ENCODE assay signal across 1 cellular context in genomic region chr1:19313636-19313959, GRCh38.
TF ChIP-seq lines count a peak whose summit lies in the region.

No MANE protein-coding gene starts in this region.

TF ChIP-seq in SK-N-SH, 30 proteins besides CTCF, POLR2A, EP300 and RAD21 (continued from another document):
- TF ChIP-seq, protein P1, sequence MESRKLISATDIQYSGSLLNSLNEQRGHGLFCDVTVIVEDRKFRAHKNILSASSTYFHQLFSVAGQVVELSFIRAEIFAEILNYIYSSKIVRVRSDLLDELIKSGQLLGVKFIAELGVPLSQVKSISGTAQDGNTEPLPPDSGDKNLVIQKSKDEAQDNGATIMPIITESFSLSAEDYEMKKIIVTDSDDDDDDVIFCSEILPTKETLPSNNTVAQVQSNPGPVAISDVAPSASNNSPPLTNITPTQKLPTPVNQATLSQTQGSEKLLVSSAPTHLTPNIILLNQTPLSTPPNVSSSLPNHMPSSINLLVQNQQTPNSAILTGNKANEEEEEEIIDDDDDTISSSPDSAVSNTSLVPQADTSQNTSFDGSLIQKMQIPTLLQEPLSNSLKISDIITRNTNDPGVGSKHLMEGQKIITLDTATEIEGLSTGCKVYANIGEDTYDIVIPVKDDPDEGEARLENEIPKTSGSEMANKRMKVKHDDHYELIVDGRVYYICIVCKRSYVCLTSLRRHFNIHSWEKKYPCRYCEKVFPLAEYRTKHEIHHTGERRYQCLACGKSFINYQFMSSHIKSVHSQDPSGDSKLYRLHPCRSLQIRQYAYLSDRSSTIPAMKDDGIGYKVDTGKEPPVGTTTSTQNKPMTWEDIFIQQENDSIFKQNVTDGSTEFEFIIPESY (IDR thresholded peaks at IDR 0.05; ENCODE audit: borderline replicate concordance, low read depth): no peak
- no peak for TF ChIP-seq FOXM1 (IDR thresholded peaks at IDR 0.05; ENCODE audit: low read depth)
- TF ChIP-seq PBX3 (IDR thresholded peaks at IDR 0.05): no peak
- no peak for TF ChIP-seq TEAD4 (IDR thresholded peaks at IDR 0.05; ENCODE audit: borderline replicate concordance, insufficient read depth)
- TF ChIP-seq FOSL2 (IDR thresholded peaks at IDR 0.05; ENCODE audit: borderline replicate concordance, low read depth): no peak
- TF ChIP-seq, protein P2, sequence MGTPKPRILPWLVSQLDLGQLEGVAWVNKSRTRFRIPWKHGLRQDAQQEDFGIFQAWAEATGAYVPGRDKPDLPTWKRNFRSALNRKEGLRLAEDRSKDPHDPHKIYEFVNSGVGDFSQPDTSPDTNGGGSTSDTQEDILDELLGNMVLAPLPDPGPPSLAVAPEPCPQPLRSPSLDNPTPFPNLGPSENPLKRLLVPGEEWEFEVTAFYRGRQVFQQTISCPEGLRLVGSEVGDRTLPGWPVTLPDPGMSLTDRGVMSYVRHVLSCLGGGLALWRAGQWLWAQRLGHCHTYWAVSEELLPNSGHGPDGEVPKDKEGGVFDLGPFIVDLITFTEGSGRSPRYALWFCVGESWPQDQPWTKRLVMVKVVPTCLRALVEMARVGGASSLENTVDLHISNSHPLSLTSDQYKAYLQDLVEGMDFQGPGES (IDR thresholded peaks at IDR 0.05; ENCODE audit: low read depth, low read length): no peak
- TF ChIP-seq EZH2phosphoT487 (IDR thresholded peaks at IDR 0.05; ENCODE audit: borderline replicate concordance, low read depth): no peak
- TF ChIP-seq RFX5 (IDR thresholded peaks at IDR 0.05; ENCODE audit: low read length): no peak
- TF ChIP-seq, protein P3, sequence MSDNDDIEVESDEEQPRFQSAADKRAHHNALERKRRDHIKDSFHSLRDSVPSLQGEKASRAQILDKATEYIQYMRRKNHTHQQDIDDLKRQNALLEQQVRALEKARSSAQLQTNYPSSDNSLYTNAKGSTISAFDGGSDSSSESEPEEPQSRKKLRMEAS (IDR thresholded peaks at IDR 0.05; ENCODE audit: low read depth): no peak
- no peak for TF ChIP-seq YY1 (IDR thresholded peaks at IDR 0.05; ENCODE audit: low read depth)
- no peak for TF ChIP-seq TAF1 (IDR thresholded peaks at IDR 0.05; ENCODE audit: borderline replicate concordance, low read depth, low read length)
- no peak for TF ChIP-seq FOXJ3 (CRISPR knock-in tag; IDR thresholded peaks at IDR 0.05)
- no peak for TF ChIP-seq GABPA (IDR thresholded peaks at IDR 0.05; ENCODE audit: low read depth)
